15 cellular contexts compared by ENCODE assay signal in genomic region chr22:28171713-28172112, GRCh38.
"Had no signal": no experiment of that assay in that cellular context is flagged by ENCODE, and none has a peak within 500 bp of the region (broad histone marks: within the 10 kb centered on the region; RNA-seq: fewer than 3 reads in every experiment).

No MANE protein-coding gene starts in this region.

- ATAC-seq: activated CD4-positive, CD25-positive, alpha-beta regulatory T cell treated with anti-CD3 and anti-CD28 coated beads, Interleukin-2, amount 50 U/mL, for 24 hours; activated CD8-positive, alpha-beta T cell treated with anti-CD3 and anti-CD28 coated beads, Interleukin-2, amount 10 ng/mL, durations not matched to agents 7 days and 5 days; activated T-cell treated with anti-CD3 and anti-CD28 coated beads, Interleukin-2, amount 50 U/mL, for 72 hours; effector memory CD8-positive, alpha-beta T cell; left colon; naive thymus-derived CD4-positive, alpha-beta T cell had no signal

- H3K27ac Mint-ChIP-seq: activated CD4-positive, alpha-beta T cell treated with anti-CD3 and anti-CD28 coated beads, Interleukin-2, amount 10 ng/mL, durations not matched to agents 7 days and 5 days; activated CD8-positive, alpha-beta T cell treated with anti-CD3 and anti-CD28 coated beads, Interleukin-2, amount 10 ng/mL, durations not matched to agents 7 days and 5 days; activated naive CD4-positive, alpha-beta T cell treated with anti-CD3 and anti-CD28 coated beads, Interleukin-2, amount 50 U/mL, for 24 hours; activated T-cell treated with anti-CD3 and anti-CD28 coated beads, Interleukin-2, amount 50 U/mL, for 72 hours; effector memory CD8-positive, alpha-beta T cell; memory B cell; T-helper 1 cell treated with Interleukin-12 subunit alpha and Interleukin-12 subunit beta and Interleukin-4 antibody, amounts not matched to agents 30 μg/mL and 1 μg/mL, for 36 hours had no signal

- H3K36me3 Mint-ChIP-seq: memory B cell had no signal

- H3K27me3 Mint-ChIP-seq: activated CD4-positive, alpha-beta T cell treated with anti-CD3 and anti-CD28 coated beads, Interleukin-2, amount 10 ng/mL, durations not matched to agents 7 days and 5 days; activated naive CD4-positive, alpha-beta T cell treated with anti-CD3 and anti-CD28 coated beads, Interleukin-2, amount 50 U/mL, for 24 hours; memory B cell had no signal

- H3K4me3 ChIP-seq: tibial nerve had no signal

- DNase-seq: activated CD4-positive, alpha-beta T cell treated with anti-CD3 and anti-CD28 coated beads, Interleukin-2, amount 10 ng/mL, durations not matched to agents 7 days and 5 days; activated CD8-positive, alpha-beta T cell treated with anti-CD3 and anti-CD28 coated beads, Interleukin-2, amount 10 ng/mL, durations not matched to agents 7 days and 5 days; activated gamma-delta T cell; activated T-cell treated with anti-CD3 and anti-CD28 coated beads, Interleukin-2, amount 50 U/mL, for 72 hours; effector memory CD8-positive, alpha-beta T cell; left colon; naive thymus-derived CD4-positive, alpha-beta T cell; stimulated activated CD4-positive, alpha-beta T cell treated with anti-CD3 and anti-CD28 coated beads, Interleukin-2, amount 100 ng/mL, for 24 hours; stimulated activated naive CD4-positive, alpha-beta T cell treated with Interleukin-2 at 50 U/mL for 16 hours had no signal

- H3K27ac ChIP-seq: parathyroid adenoma had no signal

- H3K4me1 ChIP-seq: parathyroid adenoma had no signal

- H3K36me3 ChIP-seq: tibial nerve had no signal

- H3K9me3 Mint-ChIP-seq: activated CD4-positive, alpha-beta T cell treated with anti-CD3 and anti-CD28 coated beads, Interleukin-2, amount 10 ng/mL, durations not matched to agents 7 days and 5 days; activated naive CD4-positive, alpha-beta T cell treated with anti-CD3 and anti-CD28 coated beads, Interleukin-2, amount 50 U/mL, for 24 hours; effector memory CD8-positive, alpha-beta T cell had no signal

- H3K4me3 Mint-ChIP-seq: activated CD4-positive, alpha-beta T cell treated with anti-CD3 and anti-CD28 coated beads, Interleukin-2, amount 10 ng/mL, durations not matched to agents 7 days and 5 days; activated CD8-positive, alpha-beta T cell treated with anti-CD3 and anti-CD28 coated beads, Interleukin-2, amount 10 ng/mL, durations not matched to agents 7 days and 5 days; activated naive CD4-positive, alpha-beta T cell treated with anti-CD3 and anti-CD28 coated beads, Interleukin-2, amount 50 U/mL, for 24 hours; activated T-cell treated with anti-CD3 and anti-CD28 coated beads, Interleukin-2, amount 50 U/mL, for 72 hours; effector memory CD8-positive, alpha-beta T cell; memory B cell; naive thymus-derived CD4-positive, alpha-beta T cell; T-helper 1 cell treated with Interleukin-12 subunit alpha and Interleukin-12 subunit beta and Interleukin-4 antibody, amounts not matched to agents 30 μg/mL and 1 μg/mL, for 36 hours had no signal

- H3K4me1 Mint-ChIP-seq: activated CD4-positive, alpha-beta T cell treated with anti-CD3 and anti-CD28 coated beads, Interleukin-2, amount 10 ng/mL, durations not matched to agents 7 days and 5 days; activated naive CD4-positive, alpha-beta T cell treated with anti-CD3 and anti-CD28 coated beads, Interleukin-2, amount 50 U/mL, for 24 hours; memory B cell had no signal

- H3K27me3 ChIP-seq: tibial nerve had no signal
